27 cellular contexts compared by ENCODE assay signal in genomic region chr10:77771450-77771849, GRCh38.
"Had no signal": no experiment of that assay in that cellular context is flagged by ENCODE, and none has a peak within 500 bp of the region (broad histone marks: within the 10 kb centered on the region; RNA-seq: fewer than 3 reads in every experiment).

No MANE protein-coding gene starts in this region.

- ATAC-seq: activated CD8-positive, alpha-beta memory T cell treated with anti-CD3 and anti-CD28 coated beads, Interleukin-2, amount 10 ng/mL, durations not matched to agents 7 days and 5 days; T-helper 17 cell; WTC11 had no signal

- H3K4me1 ChIP-seq: Peyer's patch had no signal

- H3K4me3 ChIP-seq: K562, Peyer's patch had no signal

- DNase-seq: activated CD4-positive, alpha-beta T cell treated with anti-CD3 and anti-CD28 coated beads, Interleukin-2, amount 10 ng/mL, durations not matched to agents 24 days and 14 days; activated CD4-positive, alpha-beta T cell treated with anti-CD3 and anti-CD28 coated beads, Interleukin-2, amount 50 U/mL, for 48 hours; activated CD4-positive, CD25-positive, alpha-beta regulatory T cell treated with anti-CD3 and anti-CD28 coated beads, Interleukin-2, amount 50 U/mL, for 72 hours; activated CD8-positive, alpha-beta memory T cell treated with anti-CD3 and anti-CD28 coated beads, Interleukin-2, amount 10 ng/mL, durations not matched to agents 7 days and 5 days; activated effector memory CD4-positive, alpha-beta T cell treated with Interleukin-2 at 50 U/mL for 16 hours; activated naive CD4-positive, alpha-beta T cell; activated T-cell treated with anti-CD3 and anti-CD28 coated beads, Interleukin-2, amount 50 U/mL, for 24 hours; aorta; central memory CD4-positive, alpha-beta T cell; Kasumi-1; NCI-H1048; NCI-H1417 treated with DMSO at 0.1 percent for 48 hours; NCI-H1694; NCI-H2029 treated with DMSO at 0.1 percent for 48 hours; NCI-H345; NCI-H510A; NCI-H526 treated with DMSO at 0.1 percent for 48 hours; NCI-H82; NK-92 treated with Interleukin-12 subunit alpha and Interleukin-12 subunit beta, amount 100 ng/mL, for 24 hours; SIG-M5; T-helper 17 cell; T-helper 9 cell had no signal

- H3K27ac ChIP-seq: Peyer's patch had no signal

- H3K9me3 ChIP-seq: Peyer's patch had no signal

- H3K27me3 Mint-ChIP-seq: activated naive CD4-positive, alpha-beta T cell treated with anti-CD3 and anti-CD28 coated beads, Interleukin-2, amount 50 U/mL, for 24 hours; activated T-cell treated with anti-CD3 and anti-CD28 coated beads, Interleukin-2, amount 50 U/mL, for 24 hours; T-helper 17 cell had no signal

- H3K27ac Mint-ChIP-seq: activated CD4-positive, alpha-beta T cell treated with anti-CD3 and anti-CD28 coated beads, Interleukin-2, amount 10 ng/mL, durations not matched to agents 24 days and 14 days; activated CD8-positive, alpha-beta memory T cell treated with anti-CD3 and anti-CD28 coated beads, Interleukin-2, amount 10 ng/mL, durations not matched to agents 7 days and 5 days; activated naive CD4-positive, alpha-beta T cell treated with anti-CD3 and anti-CD28 coated beads, Interleukin-2, amount 50 U/mL, for 24 hours; activated T-cell treated with anti-CD3 and anti-CD28 coated beads, Interleukin-2, amount 50 U/mL, for 24 hours; activated T-helper 1 cell treated with anti-CD3 and anti-CD28 coated beads, Interleukin-12 subunit alpha, Interleukin-12 subunit beta, Interleukin-2, Interleukin-4 antibody, amounts not matched to agents 30 ng/mL and 10 ng/mL and 1 ng/mL, durations not matched to agents 14 hours and 24 hours and 36 hours; T-helper 17 cell; WTC11 had no signal

- H3K9me3 Mint-ChIP-seq: activated CD4-positive, alpha-beta T cell treated with anti-CD3 and anti-CD28 coated beads, Interleukin-2, amount 10 ng/mL, durations not matched to agents 24 days and 14 days had no signal

- H3K4me1 Mint-ChIP-seq: activated CD4-positive, alpha-beta T cell treated with anti-CD3 and anti-CD28 coated beads, Interleukin-2, amount 10 ng/mL, durations not matched to agents 24 days and 14 days; activated CD8-positive, alpha-beta memory T cell treated with anti-CD3 and anti-CD28 coated beads, Interleukin-2, amount 10 ng/mL, durations not matched to agents 7 days and 5 days; activated naive CD4-positive, alpha-beta T cell treated with anti-CD3 and anti-CD28 coated beads, Interleukin-2, amount 50 U/mL, for 24 hours; WTC11 had no signal

- H3K36me3 ChIP-seq: Peyer's patch had no signal

- H3K4me3 Mint-ChIP-seq: activated CD4-positive, alpha-beta T cell treated with anti-CD3 and anti-CD28 coated beads, Interleukin-2, amount 10 ng/mL, durations not matched to agents 24 days and 14 days; activated CD8-positive, alpha-beta memory T cell treated with anti-CD3 and anti-CD28 coated beads, Interleukin-2, amount 10 ng/mL, durations not matched to agents 7 days and 5 days; activated naive CD4-positive, alpha-beta T cell treated with anti-CD3 and anti-CD28 coated beads, Interleukin-2, amount 50 U/mL, for 24 hours; activated T-cell treated with anti-CD3 and anti-CD28 coated beads, Interleukin-2, amount 50 U/mL, for 24 hours; activated T-helper 1 cell treated with anti-CD3 and anti-CD28 coated beads, Interleukin-12 subunit alpha, Interleukin-12 subunit beta, Interleukin-2, Interleukin-4 antibody, amounts not matched to agents 30 ng/mL and 10 ng/mL and 1 ng/mL, durations not matched to agents 14 hours and 24 hours and 36 hours; T-helper 17 cell; WTC11 had no signal

- H3K27me3 ChIP-seq: Peyer's patch had no signal
